ENCODE assay signal across 20 cellular contexts in the genomic region with DNA sequence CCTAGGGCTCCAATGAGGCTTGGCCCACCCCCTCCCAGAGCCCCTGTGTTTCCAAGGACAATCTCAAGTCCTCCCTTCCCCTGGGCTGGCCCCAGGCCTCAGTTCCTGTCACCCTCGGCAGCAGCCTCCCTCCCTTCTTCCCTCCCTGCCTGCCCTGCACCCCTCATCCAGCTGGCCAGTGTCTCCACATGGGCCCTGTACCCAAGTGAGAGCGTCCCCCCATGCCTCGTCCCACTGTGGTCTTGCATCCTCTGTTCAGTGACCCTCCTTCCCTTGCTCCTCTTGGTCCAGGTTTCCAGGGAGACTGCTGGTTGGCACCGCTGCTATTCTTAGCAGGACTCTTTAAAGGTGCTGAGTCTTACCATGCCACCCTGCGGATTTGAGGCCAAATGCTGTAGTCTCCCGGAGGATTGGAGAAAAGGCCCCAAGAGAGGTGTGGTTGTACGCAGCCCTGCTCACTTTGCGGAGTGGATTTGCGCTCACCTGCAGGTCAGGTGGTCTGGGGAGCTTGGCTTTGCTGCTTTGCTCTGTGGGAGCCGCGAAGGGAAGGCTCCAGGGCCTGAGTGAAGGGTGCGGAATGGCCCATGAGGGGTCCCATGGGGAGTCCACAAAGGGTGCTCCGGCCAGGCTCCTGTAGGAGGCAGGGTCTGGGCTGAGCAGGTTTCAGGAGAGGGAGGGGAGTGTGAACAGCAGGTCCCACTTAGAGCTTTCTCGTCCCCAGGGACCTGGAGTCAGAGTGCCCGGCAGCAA.
"Had no signal": no experiment of that assay in that cellular context is flagged by ENCODE, and none has a peak within 500 bp of the region (broad histone marks: within the 10 kb centered on the region; RNA-seq: fewer than 3 reads in every experiment).

No MANE protein-coding gene starts in this region.

- H3K27me3 Mint-ChIP-seq: naive B cell had no signal

- H3K27me3 ChIP-seq: foreskin keratinocyte, gastrocnemius medialis had no signal

- H3K27ac Mint-ChIP-seq: mesothelial cell of epicardium, naive B cell had no signal

- H3K4me3 ChIP-seq: coronary artery, dorsolateral prefrontal cortex, esophagus muscularis mucosa, gastrocnemius medialis, heart right ventricle, left lung, lower lobe of right lung, mucosa of descending colon had no signal

- DNase-seq: dermis blood vessel endothelial cell; dorsolateral prefrontal cortex; effector CD4-positive, alpha-beta T cell; effector memory CD4-positive, alpha-beta T cell; foreskin keratinocyte; gastrocnemius medialis; glutamatergic neuron; head of caudate nucleus; heart right ventricle; hippocampal formation; left cardiac atrium; left lung; left ventricle myocardium superior; lower lobe of right lung; mesenchymal stem cell; mucosa of descending colon; naive B cell had no signal

- H3K36me3 ChIP-seq: esophagus muscularis mucosa, gastrocnemius medialis, heart right ventricle, left lung, lower lobe of right lung had no signal

- H3K36me3 Mint-ChIP-seq: mesothelial cell of epicardium, naive B cell had no signal

- H3K27ac ChIP-seq: coronary artery, dorsolateral prefrontal cortex, esophagus muscularis mucosa, foreskin keratinocyte, gastrocnemius medialis, heart right ventricle, left lung, lower lobe of right lung had no signal

- H3K4me1 ChIP-seq: esophagus muscularis mucosa, foreskin keratinocyte, gastrocnemius medialis, heart right ventricle, left lung, lower lobe of right lung had no signal

- H3K9me3 ChIP-seq: esophagus muscularis mucosa, gastrocnemius medialis, heart right ventricle, lower lobe of right lung had no signal

- H3K4me3 Mint-ChIP-seq: mesothelial cell of epicardium, naive B cell had no signal
